In genomic region chr1:236794585-236795034, GRCh38 we compare ENCODE assay signal across 8 cellular contexts. TPM values are rescaled to one million over a fixed set of nuclear protein-coding genes. Genes with fewer than 3 reads are reported as not detected.
A peak's percentile ranks its signal among the peaks of the same experiment; 100 is the strongest.
DNase-seq lines count a peak whose midpoint lies in the region; ATAC-seq and TF ChIP-seq lines count a peak whose summit lies in the region.

No MANE protein-coding gene starts in this region.

- H3K27me3 Mint-ChIP-seq in chondrocyte (ENCODE audit: low read depth) (peaks cover 10% of the 10 kb centered on the region), naive B cell (peaks cover 14 to 25% (median 17%) of the 10 kb centered on the region in 3 donors)

- H3K36me3 Mint-ChIP-seq in chondrocyte (ENCODE audit: low read depth) (no peaks in the 10 kb centered on the region), naive B cell (no peaks in the 10 kb centered on the region)

- peaks cover 15% of the 10 kb centered on the region for H3K4me1 ChIP-seq in KMS-11 (ENCODE audit: low read depth, poor library complexity, severe bottlenecking)

- peak overlapping the region; percentile 36 for H3K4me2 ChIP-seq in KMS-11

- TF ChIP-seq CTCF in AG10803 (conservative IDR thresholded peaks at IDR 0.05; ENCODE audit: low read length) (no peak), KMS-11 (conservative IDR thresholded peaks at IDR 0.05; ENCODE audit: low read depth, low read length) (no peak), chondrocyte (IDR thresholded peaks at IDR 0.05) (no peak)

- H3K4me3 ChIP-seq in AG10803 (ENCODE audit: low read length) (peak overlapping the region; percentile 92), KMS-11 (IDR thresholded peaks at IDR 0.05; ENCODE audit: insufficient read depth, low read depth, low read length) (no peak overlapping the region)

- H3K27ac Mint-ChIP-seq in chondrocyte (ENCODE audit: unreplicated experiment) (peak overlapping the region; percentile 98), naive B cell (peak overlapping the region; percentile 96 to 99 (median 98))

- H3K4me3 Mint-ChIP-seq in chondrocyte (ENCODE audit: unreplicated experiment): peak overlapping the region; percentile 97
- H3K4me3 Mint-ChIP-seq in naive B cell: peak overlapping the region; percentile 90 to 99 (median 97)

- peak overlapping the region; percentile 99; the same call in 1 of the 2 replicates for H3K27ac ChIP-seq in KMS-11

- H3K36me3 ChIP-seq in KMS-11 (ENCODE audit: insufficient read depth): no peaks in the 10 kb centered on the region

- peaks cover 36% of the 10 kb centered on the region for H3K79me2 ChIP-seq in KMS-11 (ENCODE audit: insufficient read depth, low read depth)

- H3K9ac ChIP-seq in KMS-11: peak overlapping the region; percentile 99; the same call in 1 of the 2 replicates

- H3K4me1 Mint-ChIP-seq in chondrocyte (ENCODE audit: low read depth): peaks cover 25% of the 10 kb centered on the region
- peaks cover 20 to 34% (median 26%) of the 10 kb centered on the region in 3 donors for H3K4me1 Mint-ChIP-seq in naive B cell

- ATAC-seq in naive B cell (ENCODE audit: low read depth in 2 of 2) (peak; percentile 12 to 24), HG02938 (IDR thresholded peaks at IDR 0.05; ENCODE audit: unreplicated experiment) (no peak), HG03045 (IDR thresholded peaks at IDR 0.05; ENCODE audit: unreplicated experiment) (no peak)

- H3K9me3 Mint-ChIP-seq in chondrocyte (ENCODE audit: low read depth): no peaks in the 10 kb centered on the region
- H3K9me3 Mint-ChIP-seq in naive B cell: no peaks in the 10 kb centered on the region

- H2AFZ ChIP-seq in KMS-11 (ENCODE audit: low read depth): peak overlapping the region; percentile 75

- no peaks in the 10 kb centered on the region; the same call in 1 of the 2 replicates for H4K20me1 ChIP-seq in KMS-11 (ENCODE audit: insufficient read depth)

- DNase-seq in AG10803 (ENCODE audit: low read depth): no peak
- no peak for DNase-seq in chondrocyte (ENCODE audit: low spot score)
- DNase-seq in naive B cell: no peak
- no peak for DNase-seq in HPDE6-E6E7 (ENCODE audit: extremely low spot score)
- no peak for DNase-seq in activated gamma-delta T cell (lab: John Stamatoyannopoulos, UW)

- no peaks in the 10 kb centered on the region for H3K27me3 ChIP-seq in KMS-11 (ENCODE audit: insufficient read depth, low read depth)

RNA-seq across cellular contexts. Expression of gene MTR, which starts 0.5 kb away (rescaled TPM):
- total RNA-seq in chondrocyte: 36.8 to 45.5 TPM (median 39.1 TPM) in 3 replicates
- polyA plus RNA-seq in naive B cell (ENCODE audit: low read depth in 6 of 6): 10 to 100 TPM in 4 of 6 donors, 1 to 10 TPM in 2; 5.2 to 17.9 (median 14.7) TPM

Comparison
In these comparisons a context has a peak if more than half of its experiments do, and no peak if none do; other contexts are left out.
1. ATAC-seq: peak in naive B cell (2 of 2); none in HG02938 (single experiment) and HG03045 (single experiment).